9 cellular contexts compared by ENCODE assay signal in the genomic region with DNA sequence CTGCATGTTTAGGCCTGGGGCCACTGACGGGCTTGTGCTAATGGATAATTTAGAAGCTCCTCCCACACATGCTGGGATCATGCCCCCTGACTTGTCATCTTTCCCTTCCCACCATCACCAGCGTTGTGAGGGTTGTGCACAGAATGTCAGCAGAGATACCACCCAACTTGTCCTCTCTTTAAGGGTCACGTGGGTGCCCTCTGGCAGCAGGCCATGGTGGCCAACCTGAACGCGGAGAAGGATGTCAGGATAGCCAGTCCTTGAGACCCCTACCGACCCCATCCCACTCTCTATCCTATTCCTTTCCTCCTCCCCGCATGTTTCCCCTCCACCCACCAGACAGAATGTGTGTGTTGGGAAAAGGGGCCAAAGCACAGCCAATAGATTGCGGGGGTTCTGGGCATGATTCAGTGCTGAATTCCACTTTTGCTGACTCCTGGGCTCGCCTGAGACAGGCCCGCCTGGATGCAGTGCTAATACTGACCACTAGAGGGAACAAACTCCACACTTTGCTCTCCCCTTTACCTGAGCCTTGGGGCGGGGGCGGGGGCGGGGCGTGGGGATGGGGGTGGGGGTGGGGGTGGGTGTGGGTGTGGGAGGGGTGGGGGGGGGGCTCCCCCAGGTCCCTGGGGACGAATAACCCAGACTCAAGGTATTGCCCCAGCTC. TPM values are rescaled to one million over a fixed set of nuclear protein-coding genes. Genes with fewer than 3 reads are reported as not detected.
DNase-seq lines count a peak whose midpoint lies in the region; ATAC-seq, FAIRE-seq and TF ChIP-seq lines count a peak whose summit lies in the region.
"Had no signal": no experiment of that assay in that cellular context is flagged by ENCODE, and none has a peak within 500 bp of the region (broad histone marks: within the 10 kb centered on the region; RNA-seq: fewer than 3 reads in every experiment).

TSS of gene GH2 (minus strand) at position 10 of the 667 bp plus-strand sequence. CDS start 143 bp downstream, outside the sequence.

- H3K9me3 ChIP-seq in astrocyte (ENCODE audit: insufficient read depth, low read depth, low read length): no peaks in the 10 kb centered on the region

- no peak within 1 kb of the TSS for H3K27ac Mint-ChIP-seq in T-helper 2 cell treated with Interferon-gamma antibody and Interleukin-4, amounts not matched to agents 5 μg/mL and 100 μg/mL, for 36 hours
- H3K27ac Mint-ChIP-seq in astrocyte (ENCODE audit: unreplicated experiment): no peak within 1 kb of the TSS

- H3K4me1 ChIP-seq in astrocyte (ENCODE audit: insufficient read depth, low read length): no peaks in the 10 kb centered on the region

- H3K27ac ChIP-seq in astrocyte (ENCODE audit: low read depth, low read length): no peak within 1 kb of the TSS
- H3K27ac ChIP-seq: SK-N-MC had no signal

- no peaks in the 10 kb centered on the region for H3K36me3 Mint-ChIP-seq in T-helper 2 cell treated with Interferon-gamma antibody and Interleukin-4, amounts not matched to agents 5 μg/mL and 100 μg/mL, for 36 hours (ENCODE audit: low read depth)
- peaks cover 3% of the 10 kb centered on the region for H3K36me3 Mint-ChIP-seq in astrocyte (ENCODE audit: low read depth, unreplicated experiment)

- H3K4me3 ChIP-seq in astrocyte (ENCODE audit: insufficient read depth, low read depth, low read length): no peak within 1 kb of the TSS
- H3K4me3 ChIP-seq: SK-N-MC had no signal

- no peaks in the 10 kb centered on the region for H3K36me3 ChIP-seq in astrocyte (ENCODE audit: insufficient read depth, low read length)

- H3K79me2 ChIP-seq in astrocyte (ENCODE audit: insufficient read depth, low read length): no peaks in the 10 kb centered on the region

- no peak within 1 kb of the TSS for H2AFZ ChIP-seq in astrocyte (ENCODE audit: low read depth, low read length)

- DNase-seq in Caki2 (ENCODE audit: low read depth): peak; percentile 40
- DNase-seq in HTR-8/SVneo (ENCODE audit: insufficient read length, low spot score): peak; percentile 88
- DNase-seq in T-helper 2 cell treated with Interferon-gamma antibody and Interleukin-4, amounts not matched to agents 5 μg/mL and 100 μg/mL, for 36 hours (ENCODE audit: low spot score): peak; percentile 49
- DNase-seq in astrocyte (ENCODE audit: low read depth): no peak
- DNase-seq in iPS-NIHi7 (ENCODE audit: extremely low spot score): peak; percentile 86
- peak; percentile 58 for DNase-seq in stimulated activated CD4-positive, alpha-beta T cell treated with anti-CD3 and anti-CD28 coated beads, Interleukin-4, amount 100 ng/mL, for 1 hour
- no peak for DNase-seq in superior temporal gyrus (ENCODE audit: extremely low spot score)

- H3K9ac ChIP-seq in astrocyte (ENCODE audit: low read length): no peak within 1 kb of the TSS

- FAIRE-seq in HTR-8/SVneo (lab: Jason Lieb, UNC) (no peak), astrocyte (lab: Jason Lieb, UNC) (no peak)

- peaks cover 2% of the 10 kb centered on the region for H3K4me1 Mint-ChIP-seq in T-helper 2 cell treated with Interferon-gamma antibody and Interleukin-4, amounts not matched to agents 5 μg/mL and 100 μg/mL, for 36 hours (ENCODE audit: low read depth)
- H3K4me1 Mint-ChIP-seq in astrocyte (ENCODE audit: low read depth, unreplicated experiment): peaks cover 1% of the 10 kb centered on the region

- H3K4me3 Mint-ChIP-seq in T-helper 2 cell treated with Interferon-gamma antibody and Interleukin-4, amounts not matched to agents 5 μg/mL and 100 μg/mL, for 36 hours: no peak within 1 kb of the TSS
- H3K4me3 Mint-ChIP-seq in astrocyte (ENCODE audit: unreplicated experiment): no peak within 1 kb of the TSS

- TF ChIP-seq CTCF in astrocyte (IDR thresholded peaks at IDR 0.05; ENCODE audit: insufficient read depth, low read depth, low read length): peak; percentile 57

- no peaks in the 10 kb centered on the region for H3K27me3 ChIP-seq in astrocyte (ENCODE audit: insufficient read depth, low read length)

- no peaks in the 10 kb centered on the region for H3K9me3 Mint-ChIP-seq in T-helper 2 cell treated with Interferon-gamma antibody and Interleukin-4, amounts not matched to agents 5 μg/mL and 100 μg/mL, for 36 hours
- H3K9me3 Mint-ChIP-seq in astrocyte (ENCODE audit: unreplicated experiment): no peaks in the 10 kb centered on the region

- H4K20me1 ChIP-seq in astrocyte (ENCODE audit: insufficient read depth, low read length): no peaks in the 10 kb centered on the region

- in situ Hi-C loops in Caki2 (cut with HindIII; ENCODE audit: low pct_unique_long_range_greater_than_20kb, low sequenced_read_pairs): no loop called here

- H3K27me3 Mint-ChIP-seq in T-helper 2 cell treated with Interferon-gamma antibody and Interleukin-4, amounts not matched to agents 5 μg/mL and 100 μg/mL, for 36 hours (ENCODE audit: low read depth): peaks cover 12% of the 10 kb centered on the region
- peaks cover 11% of the 10 kb centered on the region for H3K27me3 Mint-ChIP-seq in astrocyte (ENCODE audit: low read depth, unreplicated experiment)

- no peak within 1 kb of the TSS for H3K4me2 ChIP-seq in astrocyte (ENCODE audit: low read length)

- no peak for ATAC-seq in HG02852 (IDR thresholded peaks at IDR 0.05; ENCODE audit: unreplicated experiment)

RNA-seq across cellular contexts. Expression of gene GH2, which starts in this region (rescaled TPM):
- total RNA-seq in Caki2 (2014; rRNA removed; shearing (Covaris generic); ENCODE audit: low replicate concordance): not detected in 2 replicates
- not detected in 2 replicates for total RNA-seq in astrocyte

Comparison
In these comparisons a context has a peak if more than half of its experiments do, and no peak if none do; other contexts are left out.
1. Peak in DNase-seq in Caki2; RNA of the gene not detected or under 1 TPM.
2. DNase-seq: peak in HTR-8/SVneo (single experiment), T-helper 2 cell treated with Interferon-gamma antibody and Interleukin-4, amounts not matched to agents 5 μg/mL and 100 μg/mL, for 36 hours (single experiment), iPS-NIHi7 (single experiment) and stimulated activated CD4-positive, alpha-beta T cell treated with anti-CD3 and anti-CD28 coated beads, Interleukin-4, amount 100 ng/mL, for 1 hour (single experiment); none in astrocyte (single experiment) and superior temporal gyrus (single experiment).